ENCODE assay signal across 1 cellular context in the genomic region with DNA sequence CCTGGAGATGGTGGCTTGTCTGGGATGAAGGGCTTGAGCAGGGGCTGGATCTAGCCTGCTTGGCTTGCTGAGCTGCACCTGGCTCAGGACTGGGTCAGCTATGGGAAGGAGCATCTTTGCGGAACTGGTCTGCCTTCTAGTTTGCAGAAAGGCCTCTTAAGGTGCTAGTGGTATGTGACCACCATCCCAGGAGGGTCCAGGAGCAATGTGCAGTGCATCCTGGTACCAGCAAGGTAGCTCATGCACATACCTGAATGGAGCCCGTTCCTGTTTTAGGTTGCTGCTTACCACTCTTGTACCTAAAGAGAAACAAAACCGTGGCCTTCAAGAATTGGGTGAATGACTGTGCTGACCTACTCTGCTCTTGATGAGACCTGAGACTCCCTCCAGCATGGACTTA.
TF ChIP-seq lines count a peak whose summit lies in the region.

No MANE protein-coding gene starts in this region.

TF ChIP-seq in SK-N-SH treated with all-trans-retinoic acid at 6 μM for 48 hours, 23 proteins besides CTCF, POLR2A, EP300 and RAD21 (continued from another document):
- TF ChIP-seq, protein P1, sequence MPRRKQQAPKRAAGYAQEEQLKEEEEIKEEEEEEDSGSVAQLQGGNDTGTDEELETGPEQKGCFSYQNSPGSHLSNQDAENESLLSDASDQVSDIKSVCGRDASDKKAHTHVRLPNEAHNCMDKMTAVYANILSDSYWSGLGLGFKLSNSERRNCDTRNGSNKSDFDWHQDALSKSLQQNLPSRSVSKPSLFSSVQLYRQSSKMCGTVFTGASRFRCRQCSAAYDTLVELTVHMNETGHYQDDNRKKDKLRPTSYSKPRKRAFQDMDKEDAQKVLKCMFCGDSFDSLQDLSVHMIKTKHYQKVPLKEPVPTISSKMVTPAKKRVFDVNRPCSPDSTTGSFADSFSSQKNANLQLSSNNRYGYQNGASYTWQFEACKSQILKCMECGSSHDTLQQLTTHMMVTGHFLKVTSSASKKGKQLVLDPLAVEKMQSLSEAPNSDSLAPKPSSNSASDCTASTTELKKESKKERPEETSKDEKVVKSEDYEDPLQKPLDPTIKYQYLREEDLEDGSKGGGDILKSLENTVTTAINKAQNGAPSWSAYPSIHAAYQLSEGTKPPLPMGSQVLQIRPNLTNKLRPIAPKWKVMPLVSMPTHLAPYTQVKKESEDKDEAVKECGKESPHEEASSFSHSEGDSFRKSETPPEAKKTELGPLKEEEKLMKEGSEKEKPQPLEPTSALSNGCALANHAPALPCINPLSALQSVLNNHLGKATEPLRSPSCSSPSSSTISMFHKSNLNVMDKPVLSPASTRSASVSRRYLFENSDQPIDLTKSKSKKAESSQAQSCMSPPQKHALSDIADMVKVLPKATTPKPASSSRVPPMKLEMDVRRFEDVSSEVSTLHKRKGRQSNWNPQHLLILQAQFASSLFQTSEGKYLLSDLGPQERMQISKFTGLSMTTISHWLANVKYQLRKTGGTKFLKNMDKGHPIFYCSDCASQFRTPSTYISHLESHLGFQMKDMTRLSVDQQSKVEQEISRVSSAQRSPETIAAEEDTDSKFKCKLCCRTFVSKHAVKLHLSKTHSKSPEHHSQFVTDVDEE (CRISPR knock-in tag; IDR thresholded peaks at IDR 0.05) = no peak
- TF ChIP-seq ISL1 (CRISPR knock-in tag; IDR thresholded peaks at IDR 0.05) = no peak
- no peak for TF ChIP-seq ZNF565 (CRISPR knock-in tag; conservative IDR thresholded peaks at IDR 0.05; ENCODE audit: low read depth)
- TF ChIP-seq BACH2 (CRISPR knock-in tag; IDR thresholded peaks at IDR 0.05; ENCODE audit: borderline replicate concordance) = no peak
- TF ChIP-seq ZNF70 (CRISPR knock-in tag; IDR thresholded peaks at IDR 0.05) = no peak
- no peak for TF ChIP-seq TCF4 (CRISPR knock-in tag; IDR thresholded peaks at IDR 0.05; ENCODE audit: borderline replicate concordance)
- no peak for TF ChIP-seq CSDC2 (CRISPR knock-in tag; IDR thresholded peaks at IDR 0.05)
- TF ChIP-seq ZNF8 (CRISPR knock-in tag; IDR thresholded peaks at IDR 0.05) = no peak
- TF ChIP-seq OSR1 (CRISPR knock-in tag; IDR thresholded peaks at IDR 0.05) = no peak
- TF ChIP-seq ESRRG (CRISPR knock-in tag; IDR thresholded peaks at IDR 0.05) = no peak
- TF ChIP-seq ZFP3 (CRISPR knock-in tag; IDR thresholded peaks at IDR 0.05) = no peak
- no peak for TF ChIP-seq GLIS3 (CRISPR knock-in tag; IDR thresholded peaks at IDR 0.05)
